ENCODE assay signal across 1 cellular context in genomic region chr7:90403174-90404113, GRCh38.
A peak's percentile ranks its signal among the peaks of the same experiment; 100 is the strongest.
TF ChIP-seq lines count a peak whose summit lies in the region.

CLDN12 (plus strand) TSS chr7:90403461; CDS start chr7:90412677, 9,216 bp downstream.

TF ChIP-seq in GM12878, 131 proteins besides CTCF, POLR2A, EP300 and RAD21 (continued from another document and continues in another):
- peak; percentile 81 for TF ChIP-seq SKIL (IDR thresholded peaks at IDR 0.05; ENCODE audit: low read depth, poor library complexity, severe bottlenecking)
- TF ChIP-seq SP1 (IDR thresholded peaks at IDR 0.05; ENCODE audit: low read depth, low read length) = peak; percentile 69
- TF ChIP-seq TCF7 (IDR thresholded peaks at IDR 0.05; ENCODE audit: borderline replicate concordance) = no peak
- TF ChIP-seq HDAC6 (IDR thresholded peaks at IDR 0.05; ENCODE audit: unreplicated experiment) = peak; percentile 61
- peak; percentile 25; the same call in 1 of the 2 replicates for TF ChIP-seq ZBTB11 (CRISPR knock-in tag; IDR thresholded peaks at IDR 0.05)
- TF ChIP-seq EZH2 (IDR thresholded peaks at IDR 0.05; ENCODE audit: borderline replicate concordance, control insufficient read depth, low read depth, low read length) = no peak
- no peak for TF ChIP-seq KDM1A (IDR thresholded peaks at IDR 0.05; ENCODE audit: borderline replicate concordance)
- peak; percentile 43; the same call in 1 of the 2 replicates for TF ChIP-seq BMI1 (IDR thresholded peaks at IDR 0.05; ENCODE audit: borderline replicate concordance)
- TF ChIP-seq MTA3 (IDR thresholded peaks at IDR 0.05; ENCODE audit: borderline replicate concordance, low read length) = no peak; the same call in 1 of the 2 replicates
- no peak for TF ChIP-seq POLR2AphosphoS2 (IDR thresholded peaks at IDR 0.05; ENCODE audit: low read depth, low read length)
- peak; percentile 91 for TF ChIP-seq PAX5 (IDR thresholded peaks at IDR 0.05; ENCODE audit: borderline replicate concordance, low read depth, low read length)
- TF ChIP-seq BACH1 (IDR thresholded peaks at IDR 0.05; ENCODE audit: borderline replicate concordance) = peak; percentile 78; the same call in 1 of the 2 replicates
- no peak for TF ChIP-seq NFYA (IDR thresholded peaks at IDR 0.05; ENCODE audit: borderline replicate concordance, low read depth, low read length)
- no peak for TF ChIP-seq KLF5 (IDR thresholded peaks at IDR 0.05; ENCODE audit: partially characterized antibody)
- no peak for TF ChIP-seq FOS (IDR thresholded peaks at IDR 0.05; ENCODE audit: borderline replicate concordance, extremely low read depth, insufficient read length)
- TF ChIP-seq HDAC2 (IDR thresholded peaks at IDR 0.05) = no peak
- no peak for TF ChIP-seq YBX1 (IDR thresholded peaks at IDR 0.05)
- TF ChIP-seq MXI1 (IDR thresholded peaks at IDR 0.05; ENCODE audit: low read depth, low read length) = no peak
- peak; percentile 63 for TF ChIP-seq JUNB (IDR thresholded peaks at IDR 0.05)
- peak; percentile 59 for TF ChIP-seq SIN3A (IDR thresholded peaks at IDR 0.05; ENCODE audit: low read depth, low read length)
- peak; percentile 23 to 70; a peak in 1 of 4 replicates for TF ChIP-seq BHLHE40 (IDR thresholded peaks at IDR 0.05; ENCODE audit: borderline replicate concordance in 1 of 2, low read depth in 2 of 2, low read length in 1 of 2)
- TF ChIP-seq ZNF384 (IDR thresholded peaks at IDR 0.05; ENCODE audit: borderline replicate concordance, low read depth, low read length) = no peak
- peak; percentile 83 for TF ChIP-seq SMAD1 (IDR thresholded peaks at IDR 0.05; ENCODE audit: low read depth, partially characterized antibody)
- TF ChIP-seq RELB (IDR thresholded peaks at IDR 0.05; ENCODE audit: low read depth) = peak; percentile 91
- TF ChIP-seq ZBTB40 (IDR thresholded peaks at IDR 0.05; ENCODE audit: borderline replicate concordance) = peak; percentile 78; the same call in 1 of the 2 replicates
- TF ChIP-seq RUNX3 (IDR thresholded peaks at IDR 0.05; ENCODE audit: low read length) = peak; percentile 97
- TF ChIP-seq MEF2A (IDR thresholded peaks at IDR 0.05; ENCODE audit: insufficient read depth, low read depth, low read length) = peak; percentile 97
- no peak for TF ChIP-seq NFXL1 (IDR thresholded peaks at IDR 0.05; ENCODE audit: borderline replicate concordance)
- TF ChIP-seq IKZF2 (IDR thresholded peaks at IDR 0.05) = peak; percentile 87 to 89
- no peak; the same call in 1 of the 2 replicates for TF ChIP-seq MAX (IDR thresholded peaks at IDR 0.05; ENCODE audit: low read depth, low read length)
- peak; percentile 89 for TF ChIP-seq MTA2 (IDR thresholded peaks at IDR 0.05; ENCODE audit: low read depth)
- no peak for TF ChIP-seq FOXK2 (IDR thresholded peaks at IDR 0.05)
- 0 out of 2 replicates have a peak, but pooled peaks have one; percentile 16 for TF ChIP-seq MYB (IDR thresholded peaks at IDR 0.05; ENCODE audit: borderline replicate concordance, low read depth, low read length)
- no peak for TF ChIP-seq CUX1 (IDR thresholded peaks at IDR 0.05; ENCODE audit: insufficient replicate concordance, low read depth, low read length)
- peak; percentile 48; the same call in 1 of the 2 replicates for TF ChIP-seq TAF1 (IDR thresholded peaks at IDR 0.05; ENCODE audit: borderline replicate concordance, low read depth, low read length)
- peak; percentile 84 for TF ChIP-seq MLLT1 (IDR thresholded peaks at IDR 0.05)
- TF ChIP-seq HDGF (IDR thresholded peaks at IDR 0.05) = peak; percentile 52; the same call in 1 of the 2 replicates
- peak; percentile 79 for TF ChIP-seq BCL11A (IDR thresholded peaks at IDR 0.05; ENCODE audit: low read depth, low read length)
- peak; percentile 74; the same call in 1 of the 2 replicates for TF ChIP-seq TCF3 (IDR thresholded peaks at IDR 0.05; ENCODE audit: borderline replicate concordance, insufficient read depth, low read depth, low read length)
- no peak for TF ChIP-seq SREBF1 (IDR thresholded peaks at IDR 0.05; ENCODE audit: low read length)
- TF ChIP-seq ASH2L (IDR thresholded peaks at IDR 0.05; ENCODE audit: borderline replicate concordance, low read depth) = no peak
- no peak for TF ChIP-seq ZBTB33 (IDR thresholded peaks at IDR 0.05)
